Comparison of ENCODE assay signal across 1 cellular context in the genomic region with DNA sequence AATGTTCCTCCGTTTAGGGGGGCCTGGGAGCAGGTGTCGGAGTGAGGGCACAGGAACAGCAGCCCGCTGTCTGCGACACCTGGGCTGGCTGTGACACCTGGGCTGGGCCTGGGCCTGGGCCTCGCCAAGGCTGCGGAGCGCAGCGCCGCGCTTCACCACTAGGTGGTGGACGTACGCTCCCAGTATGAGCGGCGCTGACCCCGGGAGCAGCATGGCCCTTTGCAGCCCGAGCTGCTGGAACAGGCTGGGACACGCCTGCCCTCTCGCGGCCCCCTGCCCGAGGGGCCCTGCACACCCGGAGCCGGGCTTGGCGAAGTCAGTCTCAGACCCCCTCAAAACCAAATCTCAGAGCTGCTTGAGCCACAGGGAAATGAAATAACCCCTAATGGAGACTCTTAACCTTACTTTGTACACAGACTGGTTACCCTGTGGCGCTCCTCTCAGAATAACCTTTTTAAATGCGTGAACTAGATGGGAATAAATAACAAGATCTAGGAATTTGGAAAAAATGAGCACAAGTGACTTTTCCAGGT.
TF ChIP-seq lines count a peak whose summit lies in the region.

No MANE protein-coding gene starts in this region.

TF ChIP-seq in K562, 482 proteins besides CTCF, POLR2A, EP300 and RAD21 (continued from another document and continues in another):
- TF ChIP-seq, protein P1, sequence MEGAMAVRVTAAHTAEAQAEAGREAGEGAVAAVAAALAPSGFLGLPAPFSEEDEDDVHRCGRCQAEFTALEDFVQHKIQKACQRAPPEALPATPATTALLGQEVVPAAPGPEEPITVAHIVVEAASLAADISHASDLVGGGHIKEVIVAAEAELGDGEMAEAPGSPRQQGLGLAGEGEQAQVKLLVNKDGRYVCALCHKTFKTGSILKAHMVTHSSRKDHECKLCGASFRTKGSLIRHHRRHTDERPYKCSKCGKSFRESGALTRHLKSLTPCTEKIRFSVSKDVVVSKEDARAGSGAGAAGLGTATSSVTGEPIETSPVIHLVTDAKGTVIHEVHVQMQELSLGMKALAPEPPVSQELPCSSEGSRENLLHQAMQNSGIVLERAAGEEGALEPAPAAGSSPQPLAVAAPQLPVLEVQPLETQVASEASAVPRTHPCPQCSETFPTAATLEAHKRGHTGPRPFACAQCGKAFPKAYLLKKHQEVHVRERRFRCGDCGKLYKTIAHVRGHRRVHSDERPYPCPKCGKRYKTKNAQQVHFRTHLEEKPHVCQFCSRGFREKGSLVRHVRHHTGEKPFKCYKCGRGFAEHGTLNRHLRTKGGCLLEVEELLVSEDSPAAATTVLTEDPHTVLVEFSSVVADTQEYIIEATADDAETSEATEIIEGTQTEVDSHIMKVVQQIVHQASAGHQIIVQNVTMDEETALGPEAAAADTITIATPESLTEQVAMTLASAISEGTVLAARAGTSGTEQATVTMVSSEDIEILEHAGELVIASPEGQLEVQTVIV (CRISPR knock-in tag; IDR thresholded peaks at IDR 0.05; ENCODE audit: borderline replicate concordance) = no peak
- TF ChIP-seq ZEB2 (IDR thresholded peaks at IDR 0.05) (no peak), GATAD2B (IDR thresholded peaks at IDR 0.05; ENCODE audit: borderline replicate concordance) (no peak), ZSCAN29 (IDR thresholded peaks at IDR 0.05) (no peak), FOXM1 (IDR thresholded peaks at IDR 0.05; ENCODE audit: low read depth) (no peak), FOXM1 (CRISPR knock-in tag; IDR thresholded peaks at IDR 0.05; ENCODE audit: low read depth) (no peak), THRAP3 (IDR thresholded peaks at IDR 0.05; ENCODE audit: borderline replicate concordance) (no peak), FOXA3 (CRISPR knock-in tag; conservative IDR thresholded peaks at IDR 0.05 in 1 of 2, IDR thresholded peaks at IDR 0.05 in 1 of 2) (no peak), ATF7 (IDR thresholded peaks at IDR 0.05) (no peak), ZNF212 (CRISPR knock-in tag; IDR thresholded peaks at IDR 0.05) (no peak), ZNF707 (CRISPR knock-in tag; conservative IDR thresholded peaks at IDR 0.05) (no peak), SMAD3 (CRISPR knock-in tag; conservative IDR thresholded peaks at IDR 0.05) (no peak), STAT5B (CRISPR knock-in tag; IDR thresholded peaks at IDR 0.05) (no peak), RHOXF2B (CRISPR knock-in tag; conservative IDR thresholded peaks at IDR 0.05) (no peak), MBD2 (IDR thresholded peaks at IDR 0.05; ENCODE audit: borderline replicate concordance, low read depth) (no peak), ZNF766 (CRISPR knock-in tag; conservative IDR thresholded peaks at IDR 0.05) (no peak), POLR3A (IDR thresholded peaks at IDR 0.05; ENCODE audit: borderline replicate concordance, extremely low read depth, insufficient read depth, insufficient read length) (no peak), ZNF224 (CRISPR knock-in tag; IDR thresholded peaks at IDR 0.05) (no peak), ZNF197 (CRISPR knock-in tag; IDR thresholded peaks at IDR 0.05; ENCODE audit: low read depth) (no peak), PTBP1 (IDR thresholded peaks at IDR 0.05; ENCODE audit: low read depth, low read length) (no peak), ZNF316 (IDR thresholded peaks at IDR 0.05) (no peak), SMARCA5 (IDR thresholded peaks at IDR 0.05) (no peak), MTF1 (CRISPR knock-in tag; IDR thresholded peaks at IDR 0.05; ENCODE audit: borderline replicate concordance) (no peak), EP400 (IDR thresholded peaks at IDR 0.05) (no peak), CXXC5 (CRISPR knock-in tag; IDR thresholded peaks at IDR 0.05) (peak; percentile 36), MED1 (CRISPR knock-in tag; IDR thresholded peaks at IDR 0.05; ENCODE audit: borderline replicate concordance) (no peak), OTX1 (CRISPR knock-in tag; IDR thresholded peaks at IDR 0.05) (no peak), KLF10 (CRISPR knock-in tag; IDR thresholded peaks at IDR 0.05) (no peak), CBX8 (IDR thresholded peaks at IDR 0.05; ENCODE audit: borderline replicate concordance, extremely low read depth, low read depth, low read length, poor library complexity, severe bottlenecking) (no peak), ZNF184 (CRISPR knock-in tag; IDR thresholded peaks at IDR 0.05) (no peak), PHF20 (IDR thresholded peaks at IDR 0.05; ENCODE audit: partially characterized antibody) (no peak), SREBF1 (IDR thresholded peaks at IDR 0.05; ENCODE audit: borderline replicate concordance, low read depth, low read length) (no peak), KLF13 (tag; IDR thresholded peaks at IDR 0.05; ENCODE audit: borderline replicate concordance, low read depth) (no peak), ZNF445 (CRISPR knock-in tag; IDR thresholded peaks at IDR 0.05; ENCODE audit: low read depth) (no peak), ZNF586 (CRISPR knock-in tag; conservative IDR thresholded peaks at IDR 0.05) (no peak), ETS2 (tag; IDR thresholded peaks at IDR 0.05; ENCODE audit: borderline replicate concordance, poor library complexity, severe bottlenecking) (no peak), TBP (optimal IDR thresholded peaks at IDR 0.05; ENCODE audit: low read depth, low read length) (no peak), ZNF444 (CRISPR knock-in tag; IDR thresholded peaks at IDR 0.05) (no peak), SMARCC2 (IDR thresholded peaks at IDR 0.05; ENCODE audit: low read depth) (no peak)
- TF ChIP-seq, protein P2, sequence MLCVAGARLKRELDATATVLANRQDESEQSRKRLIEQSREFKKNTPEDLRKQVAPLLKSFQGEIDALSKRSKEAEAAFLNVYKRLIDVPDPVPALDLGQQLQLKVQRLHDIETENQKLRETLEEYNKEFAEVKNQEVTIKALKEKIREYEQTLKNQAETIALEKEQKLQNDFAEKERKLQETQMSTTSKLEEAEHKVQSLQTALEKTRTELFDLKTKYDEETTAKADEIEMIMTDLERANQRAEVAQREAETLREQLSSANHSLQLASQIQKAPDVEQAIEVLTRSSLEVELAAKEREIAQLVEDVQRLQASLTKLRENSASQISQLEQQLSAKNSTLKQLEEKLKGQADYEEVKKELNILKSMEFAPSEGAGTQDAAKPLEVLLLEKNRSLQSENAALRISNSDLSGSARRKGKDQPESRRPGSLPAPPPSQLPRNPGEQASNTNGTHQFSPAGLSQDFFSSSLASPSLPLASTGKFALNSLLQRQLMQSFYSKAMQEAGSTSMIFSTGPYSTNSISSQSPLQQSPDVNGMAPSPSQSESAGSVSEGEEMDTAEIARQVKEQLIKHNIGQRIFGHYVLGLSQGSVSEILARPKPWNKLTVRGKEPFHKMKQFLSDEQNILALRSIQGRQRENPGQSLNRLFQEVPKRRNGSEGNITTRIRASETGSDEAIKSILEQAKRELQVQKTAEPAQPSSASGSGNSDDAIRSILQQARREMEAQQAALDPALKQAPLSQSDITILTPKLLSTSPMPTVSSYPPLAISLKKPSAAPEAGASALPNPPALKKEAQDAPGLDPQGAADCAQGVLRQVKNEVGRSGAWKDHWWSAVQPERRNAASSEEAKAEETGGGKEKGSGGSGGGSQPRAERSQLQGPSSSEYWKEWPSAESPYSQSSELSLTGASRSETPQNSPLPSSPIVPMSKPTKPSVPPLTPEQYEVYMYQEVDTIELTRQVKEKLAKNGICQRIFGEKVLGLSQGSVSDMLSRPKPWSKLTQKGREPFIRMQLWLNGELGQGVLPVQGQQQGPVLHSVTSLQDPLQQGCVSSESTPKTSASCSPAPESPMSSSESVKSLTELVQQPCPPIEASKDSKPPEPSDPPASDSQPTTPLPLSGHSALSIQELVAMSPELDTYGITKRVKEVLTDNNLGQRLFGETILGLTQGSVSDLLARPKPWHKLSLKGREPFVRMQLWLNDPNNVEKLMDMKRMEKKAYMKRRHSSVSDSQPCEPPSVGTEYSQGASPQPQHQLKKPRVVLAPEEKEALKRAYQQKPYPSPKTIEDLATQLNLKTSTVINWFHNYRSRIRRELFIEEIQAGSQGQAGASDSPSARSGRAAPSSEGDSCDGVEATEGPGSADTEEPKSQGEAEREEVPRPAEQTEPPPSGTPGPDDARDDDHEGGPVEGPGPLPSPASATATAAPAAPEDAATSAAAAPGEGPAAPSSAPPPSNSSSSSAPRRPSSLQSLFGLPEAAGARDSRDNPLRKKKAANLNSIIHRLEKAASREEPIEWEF (CRISPR knock-in tag; IDR thresholded peaks at IDR 0.05) = no peak
- TF ChIP-seq, protein P3, sequence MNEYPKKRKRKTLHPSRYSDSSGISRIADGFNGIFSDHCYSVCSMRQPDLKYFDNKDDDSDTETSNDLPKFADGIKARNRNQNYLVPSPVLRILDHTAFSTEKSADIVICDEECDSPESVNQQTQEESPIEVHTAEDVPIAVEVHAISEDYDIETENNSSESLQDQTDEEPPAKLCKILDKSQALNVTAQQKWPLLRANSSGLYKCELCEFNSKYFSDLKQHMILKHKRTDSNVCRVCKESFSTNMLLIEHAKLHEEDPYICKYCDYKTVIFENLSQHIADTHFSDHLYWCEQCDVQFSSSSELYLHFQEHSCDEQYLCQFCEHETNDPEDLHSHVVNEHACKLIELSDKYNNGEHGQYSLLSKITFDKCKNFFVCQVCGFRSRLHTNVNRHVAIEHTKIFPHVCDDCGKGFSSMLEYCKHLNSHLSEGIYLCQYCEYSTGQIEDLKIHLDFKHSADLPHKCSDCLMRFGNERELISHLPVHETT (CRISPR knock-in tag; conservative IDR thresholded peaks at IDR 0.05 in 1 of 2, IDR thresholded peaks at IDR 0.05 in 1 of 2) = no peak
- TF ChIP-seq, protein P4, sequence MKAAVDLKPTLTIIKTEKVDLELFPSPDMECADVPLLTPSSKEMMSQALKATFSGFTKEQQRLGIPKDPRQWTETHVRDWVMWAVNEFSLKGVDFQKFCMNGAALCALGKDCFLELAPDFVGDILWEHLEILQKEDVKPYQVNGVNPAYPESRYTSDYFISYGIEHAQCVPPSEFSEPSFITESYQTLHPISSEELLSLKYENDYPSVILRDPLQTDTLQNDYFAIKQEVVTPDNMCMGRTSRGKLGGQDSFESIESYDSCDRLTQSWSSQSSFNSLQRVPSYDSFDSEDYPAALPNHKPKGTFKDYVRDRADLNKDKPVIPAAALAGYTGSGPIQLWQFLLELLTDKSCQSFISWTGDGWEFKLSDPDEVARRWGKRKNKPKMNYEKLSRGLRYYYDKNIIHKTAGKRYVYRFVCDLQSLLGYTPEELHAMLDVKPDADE (conservative IDR thresholded peaks at IDR 0.05; ENCODE audit: control insufficient read depth, low read depth, low read length) = no peak
- TF ChIP-seq, protein P5, sequence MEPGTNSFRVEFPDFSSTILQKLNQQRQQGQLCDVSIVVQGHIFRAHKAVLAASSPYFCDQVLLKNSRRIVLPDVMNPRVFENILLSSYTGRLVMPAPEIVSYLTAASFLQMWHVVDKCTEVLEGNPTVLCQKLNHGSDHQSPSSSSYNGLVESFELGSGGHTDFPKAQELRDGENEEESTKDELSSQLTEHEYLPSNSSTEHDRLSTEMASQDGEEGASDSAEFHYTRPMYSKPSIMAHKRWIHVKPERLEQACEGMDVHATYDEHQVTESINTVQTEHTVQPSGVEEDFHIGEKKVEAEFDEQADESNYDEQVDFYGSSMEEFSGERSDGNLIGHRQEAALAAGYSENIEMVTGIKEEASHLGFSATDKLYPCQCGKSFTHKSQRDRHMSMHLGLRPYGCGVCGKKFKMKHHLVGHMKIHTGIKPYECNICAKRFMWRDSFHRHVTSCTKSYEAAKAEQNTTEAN (CRISPR knock-in tag; IDR thresholded peaks at IDR 0.05) = no peak
- TF ChIP-seq, protein P6, sequence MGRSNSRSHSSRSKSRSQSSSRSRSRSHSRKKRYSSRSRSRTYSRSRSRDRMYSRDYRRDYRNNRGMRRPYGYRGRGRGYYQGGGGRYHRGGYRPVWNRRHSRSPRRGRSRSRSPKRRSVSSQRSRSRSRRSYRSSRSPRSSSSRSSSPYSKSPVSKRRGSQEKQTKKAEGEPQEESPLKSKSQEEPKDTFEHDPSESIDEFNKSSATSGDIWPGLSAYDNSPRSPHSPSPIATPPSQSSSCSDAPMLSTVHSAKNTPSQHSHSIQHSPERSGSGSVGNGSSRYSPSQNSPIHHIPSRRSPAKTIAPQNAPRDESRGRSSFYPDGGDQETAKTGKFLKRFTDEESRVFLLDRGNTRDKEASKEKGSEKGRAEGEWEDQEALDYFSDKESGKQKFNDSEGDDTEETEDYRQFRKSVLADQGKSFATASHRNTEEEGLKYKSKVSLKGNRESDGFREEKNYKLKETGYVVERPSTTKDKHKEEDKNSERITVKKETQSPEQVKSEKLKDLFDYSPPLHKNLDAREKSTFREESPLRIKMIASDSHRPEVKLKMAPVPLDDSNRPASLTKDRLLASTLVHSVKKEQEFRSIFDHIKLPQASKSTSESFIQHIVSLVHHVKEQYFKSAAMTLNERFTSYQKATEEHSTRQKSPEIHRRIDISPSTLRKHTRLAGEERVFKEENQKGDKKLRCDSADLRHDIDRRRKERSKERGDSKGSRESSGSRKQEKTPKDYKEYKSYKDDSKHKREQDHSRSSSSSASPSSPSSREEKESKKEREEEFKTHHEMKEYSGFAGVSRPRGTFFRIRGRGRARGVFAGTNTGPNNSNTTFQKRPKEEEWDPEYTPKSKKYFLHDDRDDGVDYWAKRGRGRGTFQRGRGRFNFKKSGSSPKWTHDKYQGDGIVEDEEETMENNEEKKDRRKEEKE (IDR thresholded peaks at IDR 0.05; ENCODE audit: borderline replicate concordance in 1 of 2, control insufficient read depth in 1 of 2, low read depth in 2 of 2, low read length in 1 of 2) = no peak
- TF ChIP-seq, protein P7, sequence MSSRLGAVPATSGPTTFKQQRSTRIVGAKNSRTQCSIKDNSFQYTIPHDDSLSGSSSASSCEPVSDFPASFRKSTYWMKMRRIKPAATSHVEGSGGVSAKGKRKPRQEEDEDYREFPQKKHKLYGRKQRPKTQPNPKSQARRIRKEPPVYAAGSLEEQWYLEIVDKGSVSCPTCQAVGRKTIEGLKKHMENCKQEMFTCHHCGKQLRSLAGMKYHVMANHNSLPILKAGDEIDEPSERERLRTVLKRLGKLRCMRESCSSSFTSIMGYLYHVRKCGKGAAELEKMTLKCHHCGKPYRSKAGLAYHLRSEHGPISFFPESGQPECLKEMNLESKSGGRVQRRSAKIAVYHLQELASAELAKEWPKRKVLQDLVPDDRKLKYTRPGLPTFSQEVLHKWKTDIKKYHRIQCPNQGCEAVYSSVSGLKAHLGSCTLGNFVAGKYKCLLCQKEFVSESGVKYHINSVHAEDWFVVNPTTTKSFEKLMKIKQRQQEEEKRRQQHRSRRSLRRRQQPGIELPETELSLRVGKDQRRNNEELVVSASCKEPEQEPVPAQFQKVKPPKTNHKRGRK (tag; IDR thresholded peaks at IDR 0.05) = no peak
- TF ChIP-seq, protein P8, sequence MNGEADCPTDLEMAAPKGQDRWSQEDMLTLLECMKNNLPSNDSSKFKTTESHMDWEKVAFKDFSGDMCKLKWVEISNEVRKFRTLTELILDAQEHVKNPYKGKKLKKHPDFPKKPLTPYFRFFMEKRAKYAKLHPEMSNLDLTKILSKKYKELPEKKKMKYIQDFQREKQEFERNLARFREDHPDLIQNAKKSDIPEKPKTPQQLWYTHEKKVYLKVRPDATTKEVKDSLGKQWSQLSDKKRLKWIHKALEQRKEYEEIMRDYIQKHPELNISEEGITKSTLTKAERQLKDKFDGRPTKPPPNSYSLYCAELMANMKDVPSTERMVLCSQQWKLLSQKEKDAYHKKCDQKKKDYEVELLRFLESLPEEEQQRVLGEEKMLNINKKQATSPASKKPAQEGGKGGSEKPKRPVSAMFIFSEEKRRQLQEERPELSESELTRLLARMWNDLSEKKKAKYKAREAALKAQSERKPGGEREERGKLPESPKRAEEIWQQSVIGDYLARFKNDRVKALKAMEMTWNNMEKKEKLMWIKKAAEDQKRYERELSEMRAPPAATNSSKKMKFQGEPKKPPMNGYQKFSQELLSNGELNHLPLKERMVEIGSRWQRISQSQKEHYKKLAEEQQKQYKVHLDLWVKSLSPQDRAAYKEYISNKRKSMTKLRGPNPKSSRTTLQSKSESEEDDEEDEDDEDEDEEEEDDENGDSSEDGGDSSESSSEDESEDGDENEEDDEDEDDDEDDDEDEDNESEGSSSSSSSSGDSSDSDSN (IDR thresholded peaks at IDR 0.05; ENCODE audit: borderline replicate concordance in 1 of 2, low read depth in 2 of 2, low read length in 2 of 2) = 0 out of 4 replicates have a peak, but pooled peaks of 1 of the 2 experiments have one; percentile 31
